ENCODE assay signal across 18 cellular contexts in the genomic region with DNA sequence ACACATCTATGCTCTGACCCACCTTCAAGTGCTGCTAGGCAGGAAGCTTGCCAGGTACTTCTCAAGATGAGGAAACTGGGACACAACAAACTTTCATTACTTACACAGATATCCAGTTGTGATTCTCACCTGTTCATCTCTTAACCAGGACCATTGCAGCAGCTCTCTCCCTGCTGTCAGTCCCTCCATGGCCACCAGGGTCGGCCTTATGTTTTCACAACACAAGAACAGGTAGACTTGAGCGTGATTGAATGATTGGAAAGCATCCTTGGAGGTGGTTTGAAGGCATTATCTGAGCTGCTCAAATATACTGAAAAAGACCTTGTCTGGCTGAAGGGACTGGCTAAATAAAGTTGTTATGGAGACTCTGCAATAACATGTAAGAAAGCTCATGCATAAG.
DNase-seq lines count a peak whose midpoint lies in the region; ATAC-seq and TF ChIP-seq lines count a peak whose summit lies in the region.
"Had no signal": no experiment of that assay in that cellular context is flagged by ENCODE, and none has a peak within 500 bp of the region (broad histone marks: within the 10 kb centered on the region; RNA-seq: fewer than 3 reads in every experiment).

No MANE protein-coding gene starts in this region.

- DNase-seq in left ventricle myocardium inferior (no peak), heart right ventricle (no peak), RWPE2 (ENCODE audit: low spot score) (no peak), fibroblast of mammary gland (ENCODE audit: low read depth) (no peak), SKM-1 (lab: John Stamatoyannopoulos, UW; ENCODE audit: unreplicated experiment) (no peak)
- DNase-seq in activated effector memory CD4-positive, alpha-beta T cell treated with anti-CD3 and anti-CD28 coated beads, Interleukin-2, amount 50 U/mL, for 16 hours, result no peak
- DNase-seq in activated T-helper 1 cell treated with anti-CD3 and anti-CD28 coated beads, Interleukin-12 subunit alpha, Interleukin-12 subunit beta, Interleukin-2, Interleukin-4 antibody, amounts not matched to agents 30 ng/mL and 10 ng/mL and 1 ng/mL, durations not matched to agents 14 hours and 24 hours and 36 hours (ENCODE audit: low spot score), result no peak
- DNase-seq: activated CD4-positive, CD25-positive, alpha-beta regulatory T cell; AML-193; dorsolateral prefrontal cortex; foreskin melanocyte; NCI-H1417 treated with DMSO at 0.1 percent for 48 hours; NCI-H345; Peyer's patch; T-cell had no signal

- ATAC-seq in heart right ventricle (no peak), RWPE2 (ENCODE audit: low read depth) (0 out of 3 replicates have a peak, but pooled peaks have one; percentile 58), GM18505 (IDR thresholded peaks at IDR 0.05; ENCODE audit: unreplicated experiment) (no peak)
- ATAC-seq: T-cell had no signal

- no peaks in the 10 kb centered on the region for H3K27me3 Mint-ChIP-seq in activated T-helper 1 cell treated with anti-CD3 and anti-CD28 coated beads, Interleukin-12 subunit alpha, Interleukin-12 subunit beta, Interleukin-2, Interleukin-4 antibody, amounts not matched to agents 30 ng/mL and 10 ng/mL and 1 ng/mL, durations not matched to agents 14 hours and 24 hours and 36 hours (ENCODE audit: insufficient read depth)
- H3K27me3 Mint-ChIP-seq: IgD-negative memory B cell, T-cell had no signal

- no peak for TF ChIP-seq POLR2A in GM18505 (IDR thresholded peaks at IDR 0.05; ENCODE audit: borderline replicate concordance, extremely low read depth, insufficient read depth, insufficient read length)

- H3K36me3 ChIP-seq in left ventricle myocardium inferior (peaks cover 72% of the 10 kb centered on the region), heart right ventricle (peaks cover 0 to 98% (median 17%) of the 10 kb centered on the region in 9 donors), RWPE2 (ENCODE audit: low read depth) (peaks cover 87% of the 10 kb centered on the region)

- no peaks in the 10 kb centered on the region for H3K27me3 ChIP-seq in left ventricle myocardium inferior (ENCODE audit: low read depth)
- no peaks in the 10 kb centered on the region for H3K27me3 ChIP-seq in heart right ventricle
- no peaks in the 10 kb centered on the region for H3K27me3 ChIP-seq in RWPE2 (ENCODE audit: insufficient read depth, poor library complexity, severe bottlenecking)
- H3K27me3 ChIP-seq: dorsolateral prefrontal cortex, Peyer's patch had no signal

- H3K4me3 ChIP-seq in left ventricle myocardium inferior, result no peak overlapping the region
- H3K4me3 ChIP-seq in heart right ventricle, result no peak overlapping the region
- no peak overlapping the region for H3K4me3 ChIP-seq in RWPE2 (ENCODE audit: severe bottlenecking)
- H3K4me3 ChIP-seq in fibroblast of mammary gland (ENCODE audit: control insufficient read depth, low read depth, low read length), result no peak overlapping the region
- H3K4me3 ChIP-seq: dorsolateral prefrontal cortex, Peyer's patch, thoracic aorta had no signal

- H3K9me3 ChIP-seq in left ventricle myocardium inferior (replicated peaks) (no peaks in the 10 kb centered on the region), heart right ventricle (no peaks in the 10 kb centered on the region), RWPE2 (ENCODE audit: severe bottlenecking) (no peaks in the 10 kb centered on the region)
- H3K9me3 ChIP-seq: Peyer's patch, thoracic aorta had no signal

- H3K27ac ChIP-seq in left ventricle myocardium inferior (replicated peaks) (no peak overlapping the region), heart right ventricle (no peak overlapping the region), RWPE2 (ENCODE audit: poor library complexity, severe bottlenecking) (no peak overlapping the region)
- H3K27ac ChIP-seq: dorsolateral prefrontal cortex, Peyer's patch, thoracic aorta had no signal

- intact Hi-C loops in left ventricle myocardium inferior (cut with micrococcal nuclease) (no loop called here), heart right ventricle (cut with DNase I) (loop anchor here in 1 of 10 donors (5.0 to 10.0 kb wide), 2 partner anchors 57 to 290 kb away; no protein-coding TSS in a partner anchor)
- intact Hi-C loops in activated T-helper 1 cell treated with anti-CD3 and anti-CD28 coated beads, Interleukin-12 subunit alpha, Interleukin-12 subunit beta, Interleukin-2, Interleukin-4 antibody, amounts not matched to agents 30 ng/mL and 10 ng/mL and 1 ng/mL, durations not matched to agents 14 hours and 24 hours and 36 hours (cut with micrococcal nuclease), result no loop called here

- H3K36me3 Mint-ChIP-seq in activated T-helper 1 cell treated with anti-CD3 and anti-CD28 coated beads, Interleukin-12 subunit alpha, Interleukin-12 subunit beta, Interleukin-2, Interleukin-4 antibody, amounts not matched to agents 30 ng/mL and 10 ng/mL and 1 ng/mL, durations not matched to agents 14 hours and 24 hours and 36 hours (ENCODE audit: low read depth), result peaks cover 21% of the 10 kb centered on the region

- no peaks in the 10 kb centered on the region for H3K9me3 Mint-ChIP-seq in activated T-helper 1 cell treated with anti-CD3 and anti-CD28 coated beads, Interleukin-12 subunit alpha, Interleukin-12 subunit beta, Interleukin-2, Interleukin-4 antibody, amounts not matched to agents 30 ng/mL and 10 ng/mL and 1 ng/mL, durations not matched to agents 14 hours and 24 hours and 36 hours
- H3K9me3 Mint-ChIP-seq: IgD-negative memory B cell, T-cell had no signal

- no peak overlapping the region for H3K4me3 Mint-ChIP-seq in activated T-helper 1 cell treated with anti-CD3 and anti-CD28 coated beads, Interleukin-12 subunit alpha, Interleukin-12 subunit beta, Interleukin-2, Interleukin-4 antibody, amounts not matched to agents 30 ng/mL and 10 ng/mL and 1 ng/mL, durations not matched to agents 14 hours and 24 hours and 36 hours
- H3K4me3 Mint-ChIP-seq: IgD-negative memory B cell, T-cell had no signal

- WGBS in heart right ventricle, 2 donors, result 45 to 47% methylated on average over 2 of the region's 2 CpGs

- TF ChIP-seq CTCF in left ventricle myocardium inferior (IDR thresholded peaks at IDR 0.05; ENCODE audit: borderline replicate concordance) (peak; percentile 22), heart right ventricle (IDR thresholded peaks at IDR 0.05) (no peak), RWPE2 (IDR thresholded peaks at IDR 0.05; ENCODE audit: poor library complexity, severe bottlenecking) (peak; percentile 13), fibroblast of mammary gland (conservative IDR thresholded peaks at IDR 0.05; ENCODE audit: control insufficient read depth, insufficient read depth, low read depth, low read length) (peak; percentile 15)

- H3K27ac Mint-ChIP-seq in activated T-helper 1 cell treated with anti-CD3 and anti-CD28 coated beads, Interleukin-12 subunit alpha, Interleukin-12 subunit beta, Interleukin-2, Interleukin-4 antibody, amounts not matched to agents 30 ng/mL and 10 ng/mL and 1 ng/mL, durations not matched to agents 14 hours and 24 hours and 36 hours, result no peak overlapping the region
- H3K27ac Mint-ChIP-seq: T-cell had no signal

- peaks cover 6% of the 10 kb centered on the region for H3K4me1 ChIP-seq in left ventricle myocardium inferior
- H3K4me1 ChIP-seq in heart right ventricle, result peaks cover 0 to 5% (median 0%) of the 10 kb centered on the region in 9 donors
- H3K4me1 ChIP-seq in RWPE2 (ENCODE audit: insufficient read depth, poor library complexity, severe bottlenecking), result no peaks in the 10 kb centered on the region
- H3K4me1 ChIP-seq: Peyer's patch had no signal

- H3K4me1 Mint-ChIP-seq in activated T-helper 1 cell treated with anti-CD3 and anti-CD28 coated beads, Interleukin-12 subunit alpha, Interleukin-12 subunit beta, Interleukin-2, Interleukin-4 antibody, amounts not matched to agents 30 ng/mL and 10 ng/mL and 1 ng/mL, durations not matched to agents 14 hours and 24 hours and 36 hours (ENCODE audit: low read depth), result no peaks in the 10 kb centered on the region
- H3K4me1 Mint-ChIP-seq: IgD-negative memory B cell, T-cell had no signal

Comparison
In these comparisons a context has a peak if more than half of its experiments do, and no peak if none do; other contexts are left out.
1. CTCF ChIP-seq: peak in left ventricle myocardium inferior (single experiment), RWPE2 (single experiment) and fibroblast of mammary gland (single experiment); none in heart right ventricle (0 of 9).